24 cellular contexts compared by ENCODE assay signal in genomic region chr9:107443786-107444185, GRCh38. TPM values are rescaled to one million over a fixed set of nuclear protein-coding genes. Genes with fewer than 3 reads are reported as not detected.
DNase-seq lines count a peak whose midpoint lies in the region; TF ChIP-seq lines count a peak whose summit lies in the region.
"Had no signal": no experiment of that assay in that cellular context is flagged by ENCODE, and none has a peak within 500 bp of the region (broad histone marks: within the 10 kb centered on the region; RNA-seq: fewer than 3 reads in every experiment).

No MANE protein-coding gene starts in this region.

- no peak overlapping the region for H4K8ac ChIP-seq in neuronal stem cell (ENCODE audit: low read depth, low read length)

- no peaks in the 10 kb centered on the region for H3K4me1 ChIP-seq in HEK293 (ENCODE audit: control insufficient read depth, insufficient read depth, low read length)
- peaks cover 0 to 3% of the 10 kb centered on the region in 2 donors for H3K4me1 ChIP-seq in neuronal stem cell (ENCODE audit: control insufficient read depth in 2 of 2, insufficient read depth in 1 of 2, low read depth in 1 of 2, low read length in 2 of 2)
- H3K4me1 ChIP-seq: BE2C, BLaER1 had no signal

- H3K79me1 ChIP-seq in neuronal stem cell (ENCODE audit: low read depth, low read length), result no peaks in the 10 kb centered on the region

- H3K4me1 Mint-ChIP-seq in type B pancreatic cell (ENCODE audit: unreplicated experiment) (peaks cover 5% of the 10 kb centered on the region), nephron progenitor cell (peaks cover 7% of the 10 kb centered on the region)
- H3K4me1 Mint-ChIP-seq: CD14-positive monocyte; CD4-positive, alpha-beta memory T cell; CD4-positive, CD25-positive, alpha-beta regulatory T cell; CD8-positive, alpha-beta memory T cell had no signal

- POLR2A ChIA-PET in HEK293 (lab: Yijun Ruan, JAX), result no interaction called here

- no peak overlapping the region for H3K23ac ChIP-seq in neuronal stem cell (ENCODE audit: low read depth, low read length, poor library complexity)

- no peaks in the 10 kb centered on the region for H3K36me3 ChIP-seq in HEK293 (ENCODE audit: control insufficient read depth in 2 of 2, insufficient read depth in 1 of 2, low read length in 2 of 2)
- no peaks in the 10 kb centered on the region for H3K36me3 ChIP-seq in neuronal stem cell (replicated peaks in 1 of 2; ENCODE audit: control insufficient read depth in 2 of 2, insufficient read depth in 2 of 2, low read length in 2 of 2)
- H3K36me3 ChIP-seq: BE2C, BLaER1 had no signal

- peak overlapping the region; percentile 17 for H2AK5ac ChIP-seq in neuronal stem cell (ENCODE audit: low read depth, low read length)

- H2AFZ ChIP-seq in neuronal stem cell (ENCODE audit: low read length), result no peak overlapping the region

- H3K27ac Mint-ChIP-seq in type B pancreatic cell (peak overlapping the region; percentile 66), nephron progenitor cell (no peak overlapping the region)
- H3K27ac Mint-ChIP-seq: CD14-positive monocyte; CD4-positive, alpha-beta memory T cell; CD4-positive, CD25-positive, alpha-beta regulatory T cell; CD8-positive, alpha-beta memory T cell had no signal

- no peak overlapping the region for H3K4me2 ChIP-seq in neuronal stem cell (ENCODE audit: insufficient read depth, low read length, poor library complexity, severe bottlenecking)
- H3K4me2 ChIP-seq: BLaER1 had no signal

- H2BK12ac ChIP-seq in neuronal stem cell (ENCODE audit: low read length), result no peak overlapping the region

- no peak for TF ChIP-seq CTCF in HEK293 (tag by site-specific recombination; IDR thresholded peaks at IDR 0.05)
- TF ChIP-seq CTCF in VCaP (conservative IDR thresholded peaks at IDR 0.05), result no peak
- no peak for TF ChIP-seq CTCF in type B pancreatic cell (conservative IDR thresholded peaks at IDR 0.05)
- no peak for TF ChIP-seq CTCF in nephron progenitor cell (IDR thresholded peaks at IDR 0.05)

- no peak overlapping the region for H3K9ac ChIP-seq in neuronal stem cell (ENCODE audit: low read depth, low read length, poor library complexity)
- H3K9ac ChIP-seq: BLaER1 had no signal

- no peak overlapping the region for H4K91ac ChIP-seq in neuronal stem cell (ENCODE audit: low read depth, low read length, poor library complexity)

- no peak overlapping the region for H3K4me3 Mint-ChIP-seq in type B pancreatic cell
- no peak overlapping the region for H3K4me3 Mint-ChIP-seq in nephron progenitor cell
- H3K4me3 Mint-ChIP-seq: CD14-positive monocyte; CD4-positive, alpha-beta memory T cell; CD4-positive, CD25-positive, alpha-beta regulatory T cell; CD8-positive, alpha-beta memory T cell had no signal

- DNase-seq in neuronal stem cell (ENCODE audit: low spot score) (no peak), type B pancreatic cell (ENCODE audit: extremely low spot score, unreplicated experiment) (no peak), MV-4-11 (lab: John Stamatoyannopoulos, UW) (no peak), nephron progenitor cell (no peak)
- DNase-seq in activated CD4-positive, CD25-positive, alpha-beta regulatory T cell treated with anti-CD3 and anti-CD28 coated beads, Interleukin-2, amount 50 U/mL, for 72 hours, result no peak
- DNase-seq: 8988T; ACHN; BE2C; C1 segment of cervical spinal cord; CD4-positive, alpha-beta memory T cell; CD4-positive, CD25-positive, alpha-beta regulatory T cell; CD8-positive, alpha-beta memory T cell; COR-L47; DMS 273 treated with DMSO at 0.1 percent for 48 hours; DMS53; DMS79; DND-41; EL; GDM1 had no signal

- no peaks in the 10 kb centered on the region for H3K9me3 ChIP-seq in HEK293 (ENCODE audit: control insufficient read depth, insufficient read depth, low read depth, low read length)
- no peaks in the 10 kb centered on the region for H3K9me3 ChIP-seq in neuronal stem cell (replicated peaks in 1 of 2; ENCODE audit: control insufficient read depth in 2 of 2, insufficient read depth in 1 of 2, low read depth in 1 of 2, low read length in 2 of 2)
- H3K9me3 ChIP-seq: BE2C, BLaER1 had no signal

- H3K27me3 Mint-ChIP-seq in type B pancreatic cell, result no peaks in the 10 kb centered on the region
- no peaks in the 10 kb centered on the region for H3K27me3 Mint-ChIP-seq in nephron progenitor cell (ENCODE audit: low read depth, poor library complexity)
- H3K27me3 Mint-ChIP-seq: CD4-positive, CD25-positive, alpha-beta regulatory T cell had no signal

- H3K27ac ChIP-seq in HEK293 (ENCODE audit: extremely low read depth, low read depth, low read length) (no peak overlapping the region), VCaP (peak overlapping the region; percentile 57), neuronal stem cell (replicated peaks; ENCODE audit: low read length) (no peak overlapping the region)
- H3K27ac ChIP-seq: BLaER1 had no signal

- H2BK15ac ChIP-seq in neuronal stem cell (ENCODE audit: low read length), result no peak overlapping the region

- no peak overlapping the region for H3K14ac ChIP-seq in neuronal stem cell (ENCODE audit: low read length)

- H2BK120ac ChIP-seq in neuronal stem cell (ENCODE audit: low read depth, low read length), result no peak overlapping the region

- no peaks in the 10 kb centered on the region for H3K27me3 ChIP-seq in neuronal stem cell (ENCODE audit: control insufficient read depth in 3 of 3, insufficient read depth in 3 of 3, low read depth in 1 of 3, low read length in 3 of 3)
- H3K27me3 ChIP-seq: BE2C, BLaER1 had no signal

- H2BK5ac ChIP-seq in neuronal stem cell (ENCODE audit: low read length), result no peak overlapping the region

- H3K9me3 Mint-ChIP-seq in type B pancreatic cell (no peaks in the 10 kb centered on the region), nephron progenitor cell (no peaks in the 10 kb centered on the region)
- H3K9me3 Mint-ChIP-seq: CD4-positive, alpha-beta memory T cell had no signal

- H3K4me3 ChIP-seq in HEK293 (ENCODE audit: low read depth, low read length) (no peak overlapping the region), neuronal stem cell (ENCODE audit: low read length in 2 of 2) (no peak overlapping the region)
- H3K4me3 ChIP-seq: BLaER1, GM12878 had no signal

- H3K36me3 Mint-ChIP-seq in type B pancreatic cell (no peaks in the 10 kb centered on the region), nephron progenitor cell (ENCODE audit: low read depth) (no peaks in the 10 kb centered on the region)
- H3K36me3 Mint-ChIP-seq: CD14-positive monocyte; CD4-positive, alpha-beta memory T cell; CD4-positive, CD25-positive, alpha-beta regulatory T cell; CD8-positive, alpha-beta memory T cell had no signal

- no peak overlapping the region for H3K4ac ChIP-seq in neuronal stem cell (ENCODE audit: low read length)

- CTCF ChIA-PET in HEK293 (lab: Yijun Ruan, JAX), result interaction anchor here (1.5 to 3.8 kb wide), 2 partner anchors 19 to 22 kb away, joined by 4 to 20 read pairs; no protein-coding TSS in a partner anchor

- no CpG with 5 or more reads among the region's 1 CpG for WGBS in neuronal stem cell (ENCODE audit: extremely low coverage in 2 of 2, insufficient read length in 2 of 2, insufficient replicate concordance in 1 of 2), 2 donors

- no peak overlapping the region for H3K18ac ChIP-seq in neuronal stem cell (ENCODE audit: low read length)

TF ChIP-seq in HEK293, 187 proteins besides CTCF, POLR2A, EP300 and RAD21:
- TF ChIP-seq BCL6B (tag by site-specific recombination; IDR thresholded peaks at IDR 0.05) (no peak), ZBTB44 (tag by site-specific recombination; IDR thresholded peaks at IDR 0.05) (no peak), ZNF704 (tag by site-specific recombination; IDR thresholded peaks at IDR 0.05) (no peak), ZNF561 (tag by site-specific recombination; IDR thresholded peaks at IDR 0.05; ENCODE audit: borderline replicate concordance) (no peak), ZNF121 (tag by site-specific recombination; IDR thresholded peaks at IDR 0.05) (0 out of 2 replicates have a peak, but pooled peaks have one; percentile 50)

RNA-seq across cellular contexts. Expression of gene KLF4, which starts 45.8 kb away (rescaled TPM):
- polyA plus RNA-seq in neuronal stem cell (2013, experiment 1 of 2), result 1.1 TPM
- polyA plus RNA-seq in neuronal stem cell (2013, experiment 2 of 2), result 1.2 TPM
- total RNA-seq in type B pancreatic cell (ENCODE audit: low replicate concordance), result 49.5 and 136 TPM in 2 replicates
- polyA plus RNA-seq: CD4-positive, alpha-beta memory T cell; CD8-positive, alpha-beta memory T cell had no signal
